22 cellular contexts compared by ENCODE assay signal in the genomic region with DNA sequence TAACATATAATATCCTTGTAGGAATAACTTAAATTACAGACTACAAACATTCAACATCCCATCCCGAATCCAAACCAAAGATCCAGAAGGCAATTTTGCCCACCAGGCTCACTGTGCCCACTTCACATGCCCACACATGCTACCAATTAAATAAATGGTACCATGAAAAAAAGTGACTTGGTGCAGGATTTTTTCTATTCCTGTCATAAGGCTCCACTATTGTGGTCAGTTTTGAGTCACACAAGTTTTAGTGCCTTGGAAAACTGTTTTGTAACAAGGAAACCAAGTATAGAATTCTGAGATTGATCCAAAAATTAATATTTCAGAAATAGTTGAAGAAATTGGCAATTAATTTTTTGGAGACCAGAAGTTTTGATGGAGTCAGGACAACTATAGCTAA.
"Had no signal": no experiment of that assay in that cellular context is flagged by ENCODE, and none has a peak within 500 bp of the region (broad histone marks: within the 10 kb centered on the region; RNA-seq: fewer than 3 reads in every experiment).

No MANE protein-coding gene starts in this region.

- H2AFZ ChIP-seq: hepatocyte had no signal

- H3K4me3 ChIP-seq: dorsolateral prefrontal cortex, esophagus muscularis mucosa, hepatocyte, left ventricle myocardium inferior, lower lobe of right lung, ovary, right atrium auricular region, sigmoid colon, testis, tibial nerve, upper lobe of right lung, vagina had no signal

- DNase-seq: cortex of kidney; dorsolateral prefrontal cortex; effector CD8-positive, alpha-beta T cell; head of caudate nucleus; kidney; left cardiac atrium; left ventricle myocardium inferior; lower lobe of right lung; natural killer cell; ovary; sigmoid colon; small intestine; stimulated activated CD4-positive, alpha-beta T cell treated with anti-CD3 and anti-CD28 coated beads, Interleukin-2, amount 100 ng/mL, for 48 hours; testis; upper lobe of right lung had no signal

- H3K27me3 ChIP-seq: esophagus muscularis mucosa, foreskin keratinocyte, hepatocyte, ovary, right atrium auricular region, sigmoid colon, testis, tibial nerve, upper lobe of right lung, vagina had no signal

- H3K27ac ChIP-seq: dorsolateral prefrontal cortex, esophagus muscularis mucosa, foreskin keratinocyte, hepatocyte, left ventricle myocardium inferior, lower lobe of right lung, ovary, right atrium auricular region, sigmoid colon, testis, tibial nerve, upper lobe of right lung, vagina had no signal

- FAIRE-seq: kidney, small intestine had no signal

- H3K4me2 ChIP-seq: hepatocyte had no signal

- H3K9me3 ChIP-seq: ovary, right atrium auricular region, sigmoid colon, testis, upper lobe of right lung, vagina had no signal

- ATAC-seq: foreskin keratinocyte; left cardiac atrium; lower lobe of right lung; natural killer cell; stimulated activated memory B cell treated with anti-CD40 and anti-IgM and Interleukin-4, amounts not matched to agents 10 μg/mL and 1 μg/mL and 100 μg/mL, for 72 hours; upper lobe of right lung had no signal

- H3K36me3 ChIP-seq: esophagus muscularis mucosa, left ventricle myocardium inferior, lower lobe of right lung, ovary, right atrium auricular region, sigmoid colon, tibial nerve, upper lobe of right lung, vagina had no signal

- H3K4me1 ChIP-seq: esophagus muscularis mucosa, left ventricle myocardium inferior, lower lobe of right lung, right atrium auricular region, sigmoid colon, testis, tibial nerve, upper lobe of right lung, vagina had no signal

- H3K79me2 ChIP-seq: hepatocyte had no signal
